In genomic region chr12:15996254-15996653, GRCh38 we compare ENCODE assay signal across 11 cellular contexts.
DNase-seq lines count a peak whose midpoint lies in the region; ATAC-seq, FAIRE-seq and TF ChIP-seq lines count a peak whose summit lies in the region.
"Had no signal": no experiment of that assay in that cellular context is flagged by ENCODE, and none has a peak within 500 bp of the region (broad histone marks: within the 10 kb centered on the region; RNA-seq: fewer than 3 reads in every experiment).

No MANE protein-coding gene starts in this region.

- ATAC-seq in HepG2 (no peak; the same call in 1 of the 3 replicates), HG03432 (IDR thresholded peaks at IDR 0.05; ENCODE audit: unreplicated experiment) (no peak)

- no peaks in the 10 kb centered on the region for H3K79me2 ChIP-seq in HepG2 (ENCODE audit: insufficient read depth, low read length)

- TF ChIP-seq POLR2A in HepG2 (IDR thresholded peaks at IDR 0.05; ENCODE audit: insufficient read depth in 1 of 2, low read depth in 2 of 2, low read length in 2 of 2) = no peak
- no peak for TF ChIP-seq POLR2A in ovary (IDR thresholded peaks at IDR 0.05)

- intact Hi-C loops in HepG2 (cut with micrococcal nuclease; ENCODE audit: unreplicated experiment) = no loop called here
- intact Hi-C loops in ovary (cut with DNase I) = no loop called here
- intact Hi-C loops in colonic mucosa (cut with DNase I) = no loop called here

- no peaks in the 10 kb centered on the region for H3K36me3 ChIP-seq in BE2C
- H3K36me3 ChIP-seq in HepG2 (replicated peaks in 1 of 2; ENCODE audit: control insufficient read depth in 1 of 2, insufficient read depth in 2 of 2, low read length in 2 of 2) = no peaks in the 10 kb centered on the region; a peak in 1 of 5 replicates
- no peaks in the 10 kb centered on the region for H3K36me3 ChIP-seq in ovary
- peaks cover 5% of the 10 kb centered on the region for H3K36me3 ChIP-seq in colonic mucosa
- H3K36me3 ChIP-seq: adrenal gland had no signal

- H3K9ac ChIP-seq in HepG2 (ENCODE audit: insufficient read depth, low read depth, low read length) = no peak overlapping the region
- H3K9ac ChIP-seq in colonic mucosa (ENCODE audit: low read depth in 2 of 2, low read length in 2 of 2) = no peak overlapping the region

- no peak for TF ChIP-seq RAD21 in HepG2 (CRISPR knock-in tag; IDR thresholded peaks at IDR 0.05)

- in situ Hi-C loops in T47D (cut with HindIII; ENCODE audit: low pct_unique_long_range_greater_than_20kb, low sequenced_read_pairs) (no loop called here), HepG2 (cut with HindIII; ENCODE audit: extremely low pct_ligation_motif_present, low pct_unique_long_range_greater_than_20kb) (no loop called here)

- no peak overlapping the region for H3K4me2 ChIP-seq in HepG2 (ENCODE audit: low read depth, low read length)

- no peaks in the 10 kb centered on the region for H4K20me1 ChIP-seq in HepG2 (ENCODE audit: insufficient read depth, low read length)

- H3K27me3 ChIP-seq in BE2C = no peaks in the 10 kb centered on the region
- H3K27me3 ChIP-seq in HepG2 (ENCODE audit: control insufficient read depth in 1 of 2, insufficient read depth in 2 of 2, low read length in 2 of 2) = no peaks in the 10 kb centered on the region
- no peaks in the 10 kb centered on the region for H3K27me3 ChIP-seq in ovary
- no peaks in the 10 kb centered on the region for H3K27me3 ChIP-seq in colonic mucosa
- H3K27me3 ChIP-seq: adrenal gland had no signal

- no peak overlapping the region for H2AFZ ChIP-seq in HepG2 (ENCODE audit: low read length)

- TF ChIP-seq EP300 in HepG2 (IDR thresholded peaks at IDR 0.05; ENCODE audit: low read depth in 2 of 2, low read length in 2 of 2) = no peak
- TF ChIP-seq EP300 in HepG2 (CRISPR knock-in tag; IDR thresholded peaks at IDR 0.05; ENCODE audit: borderline replicate concordance) = no peak
- no peak for TF ChIP-seq EP300 in ovary (IDR thresholded peaks at IDR 0.05)

- FAIRE-seq in HepG2 (lab: Jason Lieb, UNC) = no peak
- FAIRE-seq: HTR-8/SVneo had no signal

- H3K9me3 ChIP-seq in BE2C = no peaks in the 10 kb centered on the region
- no peaks in the 10 kb centered on the region for H3K9me3 ChIP-seq in HepG2 (ENCODE audit: low read length)
- H3K9me3 ChIP-seq in ovary = no peaks in the 10 kb centered on the region
- H3K9me3 ChIP-seq in colonic mucosa = no peaks in the 10 kb centered on the region
- H3K9me3 ChIP-seq: adrenal gland had no signal

- peak; percentile 27 for TF ChIP-seq CTCF in BE2C (IDR thresholded peaks at IDR 0.05; ENCODE audit: low read depth, low read length)
- TF ChIP-seq CTCF in HepG2 (CRISPR knock-in tag; IDR thresholded peaks at IDR 0.05) = peak; percentile 23
- TF ChIP-seq CTCF in ovary (IDR thresholded peaks at IDR 0.05) = no peak
- TF ChIP-seq CTCF in colonic mucosa (IDR thresholded peaks at IDR 0.05) = no peak

- 93% methylated on average over 3 of the region's 3 CpGs for WGBS in HepG2 (ENCODE audit: low lambda C conversion rate)
- 91 to 95% (median 94%) methylated on average over 3 of the region's 3 CpGs for WGBS in ovary, 3 donors

- H3K4me1 ChIP-seq in BE2C (no peaks in the 10 kb centered on the region), HepG2 (ENCODE audit: insufficient read depth, low read length) (no peaks in the 10 kb centered on the region), ovary (ENCODE audit: insufficient read depth) (no peaks in the 10 kb centered on the region), colonic mucosa (peaks cover 5% of the 10 kb centered on the region)
- H3K4me1 ChIP-seq: adrenal gland had no signal

- CTCF ChIA-PET in HepG2 (lab: Yijun Ruan, JAX; ENCODE audit: low intra/inter-chr PET ratio, low total read pairs) = no interaction called here

- BruUV-seq in HepG2 (replicated peaks; lab: Mats Ljungman, UMichigan) = no TSS peak

- H3K27ac ChIP-seq in HepG2 (ENCODE audit: extremely low read length, insufficient read depth, low read length) (no peak overlapping the region), ovary (no peak overlapping the region), colonic mucosa (no peak overlapping the region)
- H3K27ac ChIP-seq: adrenal gland had no signal

- H3K4me3 ChIP-seq in BE2C (ENCODE audit: low read depth, low read length) (no peak overlapping the region), HepG2 (replicated peaks in 1 of 3; ENCODE audit: insufficient read depth in 1 of 3, low read depth in 2 of 3, low read length in 3 of 3) (no peak overlapping the region), ovary (no peak overlapping the region), colonic mucosa (no peak overlapping the region)
- H3K4me3 ChIP-seq: adrenal gland had no signal

- DNase-seq in BE2C = peak; percentile 25
- peak; percentile 16 for DNase-seq in LoVo (ENCODE audit: low spot score)
- DNase-seq in T47D (ENCODE audit: low read depth in 1 of 2, low spot score in 1 of 2) = peak; percentile 18 to 89
- no peak for DNase-seq in HepG2 (ENCODE audit: low spot score)
- no peak for DNase-seq in ovary
- no peak for DNase-seq in colonic mucosa
- no peak for DNase-seq in NCI-H526 (lab: John Stamatoyannopoulos, UW)
- DNase-seq: H7 had no signal

- POLR2A ChIA-PET in HepG2 (lab: Yijun Ruan, JAX) = no interaction called here

TF ChIP-seq in HepG2, 621 proteins besides CTCF, POLR2A, EP300 and RAD21:
- TF ChIP-seq HNRNPL (IDR thresholded peaks at IDR 0.05; ENCODE audit: low read depth, low read length) = no peak
- TF ChIP-seq GZF1 (CRISPR knock-in tag; IDR thresholded peaks at IDR 0.05) = no peak
- no peak for TF ChIP-seq AHR (CRISPR knock-in tag; IDR thresholded peaks at IDR 0.05)
- no peak for TF ChIP-seq ZNF713 (CRISPR knock-in tag; IDR thresholded peaks at IDR 0.05)

Comparison
In these comparisons a context has a peak if more than half of its experiments do, and no peak if none do; other contexts are left out.
1. DNase-seq: peak in BE2C (single experiment), LoVo (single experiment) and T47D (2 of 2); none in HepG2 (single experiment), ovary (0 of 5), colonic mucosa (single experiment) and NCI-H526 (0 of 2).
2. CTCF ChIP-seq: peak in BE2C (single experiment) and HepG2 (single experiment); none in ovary (0 of 3) and colonic mucosa (single experiment).